5 cellular contexts compared by ENCODE assay signal in the genomic region with DNA sequence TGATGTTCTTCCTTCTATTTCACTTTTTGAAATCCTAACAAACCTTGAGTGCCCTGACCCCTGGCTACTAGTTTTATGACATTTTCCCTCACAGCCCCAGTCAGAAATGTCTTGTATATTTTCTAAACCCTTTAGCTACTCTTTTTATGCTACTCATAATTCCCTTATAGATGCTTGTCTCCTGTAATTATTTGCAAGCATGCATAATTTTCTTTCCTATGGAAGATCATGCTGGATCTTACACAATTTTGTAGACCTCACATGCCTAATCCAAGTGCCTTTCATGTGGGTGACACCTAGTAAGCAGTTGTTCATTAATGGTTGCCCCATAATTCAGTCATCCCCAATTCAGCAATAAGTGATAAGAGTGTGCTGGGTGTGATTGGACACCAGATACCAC.
"Had no signal": no experiment of that assay in that cellular context is flagged by ENCODE, and none has a peak within 500 bp of the region (broad histone marks: within the 10 kb centered on the region; RNA-seq: fewer than 3 reads in every experiment).

No MANE protein-coding gene starts in this region.

- H3K9ac ChIP-seq: KMS-11 had no signal

- H3K4me2 ChIP-seq: KMS-11 had no signal

- FAIRE-seq: HTR-8/SVneo had no signal

- DNase-seq: KBM-7, KG1 had no signal

- H3K27ac ChIP-seq: HL-60, KMS-11 had no signal
